ENCODE assay signal across 29 cellular contexts in genomic region chr10:2119316-2119715, GRCh38.
DNase-seq lines count a peak whose midpoint lies in the region; ATAC-seq, FAIRE-seq and TF ChIP-seq lines count a peak whose summit lies in the region.
"Had no signal": no experiment of that assay in that cellular context is flagged by ENCODE, and none has a peak within 500 bp of the region (broad histone marks: within the 10 kb centered on the region; RNA-seq: fewer than 3 reads in every experiment).

No MANE protein-coding gene starts in this region.

- no peak for ATAC-seq in HG02763 (IDR thresholded peaks at IDR 0.05; ENCODE audit: unreplicated experiment)
- no peak for ATAC-seq in HG02970 (IDR thresholded peaks at IDR 0.05; ENCODE audit: low FRiP score, unreplicated experiment)
- no peak for ATAC-seq in HG03565 (IDR thresholded peaks at IDR 0.05; ENCODE audit: unreplicated experiment)
- ATAC-seq: gastroesophageal sphincter, left lobe of liver had no signal

- in situ Hi-C loops in mammary epithelial cell (cut with MboI; ENCODE audit: low sequenced_read_pairs in 2 of 2), result no loop called here

- H3K4me3 ChIP-seq in breast epithelium (no peak overlapping the region), mammary epithelial cell (replicated peaks in 1 of 3; ENCODE audit: insufficient read depth in 1 of 3, low read depth in 2 of 3, low read length in 3 of 3) (no peak overlapping the region), keratinocyte (ENCODE audit: control insufficient read depth in 2 of 3, extremely low read depth in 1 of 3, insufficient read depth in 2 of 3, low read depth in 1 of 3, low read length in 3 of 3) (no peak overlapping the region)
- H3K4me3 ChIP-seq: BLaER1 treated with 17β-estradiol and CSF1 and Interleukin-3, amounts not matched to agents 10 nM and 100 nM; gastroesophageal sphincter; HAP-1; hepatocyte; prostate gland; tibial nerve had no signal

- H3K27ac ChIP-seq in breast epithelium (no peak overlapping the region), mammary epithelial cell (ENCODE audit: insufficient read depth, low read depth, low read length) (peak overlapping the region; percentile 80), keratinocyte (ENCODE audit: control insufficient read depth, insufficient read depth, low read length) (peak overlapping the region; percentile 72)
- H3K27ac ChIP-seq: 22Rv1; BLaER1 treated with 17β-estradiol and CSF1 and Interleukin-3, amounts not matched to agents 10 nM and 100 nM; gastroesophageal sphincter; hepatocyte; prostate gland; tibial nerve had no signal

- peaks cover 13% of the 10 kb centered on the region for H3K36me3 Mint-ChIP-seq in MCF 10A (ENCODE audit: insufficient read depth, unreplicated experiment)
- H3K36me3 Mint-ChIP-seq: activated naive CD8-positive, alpha-beta T cell had no signal

- dilution Hi-C loops in mammary epithelial cell (cut with HindIII; ENCODE audit: low sequenced_read_pairs), result no loop called here
- dilution Hi-C loops in keratinocyte (cut with MboI; ENCODE audit: extremely low pct_ligation_motif_present, low sequenced_read_pairs), result no loop called here

- H3K9me3 ChIP-seq in breast epithelium (peaks cover 3 to 16% of the 10 kb centered on the region in 2 donors), mammary epithelial cell (replicated peaks; ENCODE audit: insufficient read depth, low read length) (peaks cover under 1% of the 10 kb centered on the region), keratinocyte (ENCODE audit: control insufficient read depth, low read depth, low read length) (peaks cover 14% of the 10 kb centered on the region)
- H3K9me3 ChIP-seq: HAP-1, prostate gland had no signal

- peak; percentile 88 for FAIRE-seq in keratinocyte (lab: Jason Lieb, UNC)

- H3K27ac Mint-ChIP-seq in MCF 10A (ENCODE audit: low read depth, unreplicated experiment), result peak overlapping the region; percentile 77
- H3K27ac Mint-ChIP-seq: activated naive CD8-positive, alpha-beta T cell; activated T-cell treated with anti-CD3 and anti-CD28 coated beads, Interleukin-2, amount 50 U/mL, for 24 hours; dendritic cell treated with granulocyte-macrophage colony-stimulating factor and Interleukin-4, amounts not matched to agents 40 ng/mL and 50 ng/mL, for 4 days; endodermal cell had no signal

- CTCF ChIA-PET in MCF 10A (lab: Yijun Ruan, JAX), result interaction anchor here (1.0 kb wide), 1 partner anchor 29 kb away, joined by 4 read pairs; no protein-coding TSS in a partner anchor
- CTCF ChIA-PET in mammary epithelial cell (lab: Charles Lee; ENCODE audit: low non-redundant PET), result interaction anchor here (0.6 kb wide), 2 partner anchors 40 to 430 kb away, joined by 3 read pairs; no protein-coding TSS in a partner anchor

- no peaks in the 10 kb centered on the region for H3K27me3 ChIP-seq in breast epithelium
- H3K27me3 ChIP-seq in mammary epithelial cell (ENCODE audit: insufficient read depth, low read length), result no peaks in the 10 kb centered on the region
- H3K27me3 ChIP-seq in keratinocyte (ENCODE audit: control insufficient read depth, extremely low read depth, insufficient read depth, low read length), result no peaks in the 10 kb centered on the region
- H3K27me3 ChIP-seq: BLaER1 treated with 17β-estradiol and CSF1 and Interleukin-3, amounts not matched to agents 10 nM and 100 nM; hepatocyte; tibial nerve had no signal

- TF ChIP-seq POLR2A in breast epithelium (IDR thresholded peaks at IDR 0.05), result no peak

- H4K20me1 ChIP-seq in mammary epithelial cell (ENCODE audit: insufficient read depth, low read length) (no peaks in the 10 kb centered on the region), keratinocyte (ENCODE audit: control insufficient read depth, extremely low read depth, insufficient read depth, low read length) (no peaks in the 10 kb centered on the region)
- H4K20me1 ChIP-seq: BLaER1 treated with 17β-estradiol and CSF1 and Interleukin-3, amounts not matched to agents 10 nM and 100 nM had no signal

- no peaks in the 10 kb centered on the region for H3K27me3 Mint-ChIP-seq in MCF 10A (ENCODE audit: insufficient read depth, unreplicated experiment)
- H3K27me3 Mint-ChIP-seq: activated naive CD8-positive, alpha-beta T cell; dendritic cell treated with granulocyte-macrophage colony-stimulating factor and Interleukin-4, amounts not matched to agents 40 ng/mL and 50 ng/mL, for 4 days had no signal

- H3K4me3 Mint-ChIP-seq in MCF 10A (ENCODE audit: unreplicated experiment), result peak overlapping the region; percentile 25
- H3K4me3 Mint-ChIP-seq: activated naive CD8-positive, alpha-beta T cell; activated T-cell treated with anti-CD3 and anti-CD28 coated beads, Interleukin-2, amount 50 U/mL, for 24 hours; dendritic cell treated with granulocyte-macrophage colony-stimulating factor and Interleukin-4, amounts not matched to agents 40 ng/mL and 50 ng/mL, for 4 days; endodermal cell had no signal

- H3K9ac ChIP-seq in mammary epithelial cell (ENCODE audit: insufficient read depth, low read length), result no peak overlapping the region
- peak overlapping the region; percentile 45 for H3K9ac ChIP-seq in keratinocyte (ENCODE audit: control insufficient read depth, extremely low read depth, insufficient read depth, low read length)
- H3K9ac ChIP-seq: BLaER1 treated with 17β-estradiol and CSF1 and Interleukin-3, amounts not matched to agents 10 nM and 100 nM had no signal

- POLR2A ChIA-PET in MCF 10A (lab: Yijun Ruan, JAX), result interaction anchor here (0.7 to 2.4 kb wide), 8 partner anchors 9 to 387 kb away, joined by 3 to 13 read pairs (median 4); partner anchors contain the start of gene ADARB2

- intact Hi-C loops in MCF 10A (cut with micrococcal nuclease), result loop anchor here (5.0 to 10.0 kb wide), 2 partner anchors 95 to 382 kb away; partner anchors contain the start of gene ADARB2
- intact Hi-C loops in breast epithelium (cut with DNase I; ENCODE audit: low total_unique reads), result no loop called here
- intact Hi-C loops in mammary epithelial cell (cut with micrococcal nuclease), result loop anchor here (10.0 kb wide), 1 partner anchor 95 kb away; no protein-coding TSS in a partner anchor

- H3K9me3 Mint-ChIP-seq in MCF 10A (ENCODE audit: unreplicated experiment), result no peaks in the 10 kb centered on the region
- H3K9me3 Mint-ChIP-seq: activated T-cell treated with anti-CD3 and anti-CD28 coated beads, Interleukin-2, amount 50 U/mL, for 24 hours had no signal

- no peaks in the 10 kb centered on the region for H3K36me3 ChIP-seq in breast epithelium
- no peaks in the 10 kb centered on the region for H3K36me3 ChIP-seq in mammary epithelial cell (ENCODE audit: insufficient read depth, low read length)
- no peaks in the 10 kb centered on the region for H3K36me3 ChIP-seq in keratinocyte (ENCODE audit: control insufficient read depth in 2 of 2, extremely low read depth in 1 of 2, insufficient read depth in 2 of 2, low read length in 2 of 2)
- H3K36me3 ChIP-seq: BLaER1 treated with 17β-estradiol and CSF1 and Interleukin-3, amounts not matched to agents 10 nM and 100 nM; gastroesophageal sphincter; HAP-1; prostate gland; tibial nerve had no signal

- BruUV-seq in MCF 10A (replicated peaks; lab: Mats Ljungman, UMichigan) (no TSS peak), mammary epithelial cell (replicated peaks; lab: Mats Ljungman, UMichigan) (no TSS peak)

- no peak overlapping the region for H2AFZ ChIP-seq in mammary epithelial cell (ENCODE audit: low read depth, low read length)
- H2AFZ ChIP-seq in keratinocyte (ENCODE audit: control insufficient read depth, low read length), result no peak overlapping the region
- H2AFZ ChIP-seq: hepatocyte had no signal

- H3K9me1 ChIP-seq in keratinocyte (ENCODE audit: control insufficient read depth, extremely low read depth, insufficient read depth, low read length), result no peaks in the 10 kb centered on the region

- H3K4me1 ChIP-seq in breast epithelium (no peaks in the 10 kb centered on the region), mammary epithelial cell (ENCODE audit: insufficient read depth, low read length) (peaks cover 42% of the 10 kb centered on the region), keratinocyte (ENCODE audit: control insufficient read depth, extremely low read depth, insufficient read depth, low read length) (peaks cover 28% of the 10 kb centered on the region)
- H3K4me1 ChIP-seq: gastroesophageal sphincter, HAP-1, prostate gland, tibial nerve had no signal

- 14% methylated on average over 6 of the region's 6 CpGs for WGBS in mammary epithelial cell (ENCODE audit: low coverage, missing lambda C conversion rate)

- TF ChIP-seq CTCF in MCF 10A (IDR thresholded peaks at IDR 0.05; ENCODE audit: unreplicated experiment), result no peak
- TF ChIP-seq CTCF in breast epithelium (IDR thresholded peaks at IDR 0.05), result no peak
- no peak for TF ChIP-seq CTCF in mammary epithelial cell (conservative IDR thresholded peaks at IDR 0.05 in 1 of 2, IDR thresholded peaks at IDR 0.05 in 1 of 2; ENCODE audit: extremely low read depth in 1 of 2, insufficient read depth in 1 of 2, low read depth in 1 of 2, low read length in 2 of 2)
- no peak for TF ChIP-seq CTCF in keratinocyte (optimal IDR thresholded peaks at IDR 0.05 in 1 of 3, IDR thresholded peaks at IDR 0.05 in 1 of 3, conservative IDR thresholded peaks at IDR 0.05 in 1 of 3; ENCODE audit: extremely low read depth in 1 of 3, insufficient read depth in 2 of 3, low read length in 3 of 3)

- peaks cover 50% of the 10 kb centered on the region for H3K4me1 Mint-ChIP-seq in MCF 10A (ENCODE audit: insufficient read depth, unreplicated experiment)
- H3K4me1 Mint-ChIP-seq: endodermal cell had no signal

- H3K79me2 ChIP-seq in mammary epithelial cell (ENCODE audit: insufficient read depth, low read length) (no peaks in the 10 kb centered on the region), keratinocyte (ENCODE audit: control insufficient read depth, insufficient read depth, low read length) (no peaks in the 10 kb centered on the region)
- H3K79me2 ChIP-seq: hepatocyte had no signal

- H3K4me2 ChIP-seq in mammary epithelial cell (ENCODE audit: insufficient read depth, low read depth, low read length) (peak overlapping the region; percentile 0), keratinocyte (ENCODE audit: control insufficient read depth, extremely low read depth, insufficient read depth, low read depth, low read length) (peak overlapping the region; percentile 17)
- H3K4me2 ChIP-seq: BLaER1 treated with 17β-estradiol and CSF1 and Interleukin-3, amounts not matched to agents 10 nM and 100 nM; hepatocyte had no signal

- peak; percentile 94 for DNase-seq in MCF 10A (ENCODE audit: unreplicated experiment)
- DNase-seq in breast epithelium (ENCODE audit: low spot score in 2 of 2), result no peak
- peak; percentile 93 for DNase-seq in mammary epithelial cell
- peak; percentile 52 for DNase-seq in keratinocyte (ENCODE audit: low read depth, low spot score)
- DNase-seq in NAMALWA (ENCODE audit: low spot score), result no peak
- DNase-seq: activated effector memory CD4-positive, alpha-beta T cell treated with anti-CD3 and anti-CD28 coated beads, Interleukin-2, amount 50 U/mL, for 16 hours; activated T-cell treated with anti-CD3 and anti-CD28 coated beads, Interleukin-2, amount 50 U/mL, for 24 hours; aorta; central memory CD4-positive, alpha-beta T cell; endodermal cell; GDM1; Kasumi-1; NCI-H146; NCI-H446 treated with DMSO at 0.1 percent for 48 hours; RPMI8226; stimulated activated CD4-positive, alpha-beta T cell treated with anti-CD3 and anti-CD28 coated beads, Interleukin-4, amount 100 ng/mL, for 24 hours had no signal

Comparison
In these comparisons a context has a peak if more than half of its experiments do, and no peak if none do; other contexts are left out.
1. DNase-seq: peak in MCF 10A (single experiment), mammary epithelial cell (single experiment) and keratinocyte (single experiment); none in breast epithelium (0 of 2) and NAMALWA (single experiment).
2. H3K27ac ChIP-seq: peak in mammary epithelial cell (single experiment) and keratinocyte (single experiment); none in breast epithelium (0 of 2).